ENCODE assay signal across 1 cellular context in the genomic region with DNA sequence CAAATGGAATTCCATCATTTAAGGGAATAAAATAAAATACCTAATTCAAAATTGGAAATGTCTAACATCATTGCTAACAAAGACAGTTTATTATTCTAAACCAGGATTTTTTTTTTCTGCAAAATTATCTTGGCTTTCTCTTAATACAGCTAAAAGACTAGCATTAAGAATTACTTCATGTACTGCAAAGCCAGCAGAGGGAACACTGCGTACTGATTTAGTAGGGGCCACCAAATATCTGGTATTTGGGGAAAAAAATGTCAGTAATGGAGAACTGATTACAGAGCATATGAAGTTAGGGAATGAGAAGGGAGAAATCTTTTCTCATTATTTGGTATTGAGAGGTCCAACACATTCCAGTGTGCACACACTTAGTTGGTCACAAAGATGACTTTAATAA.
A peak's percentile ranks its signal among the peaks of the same experiment; 100 is the strongest.
TF ChIP-seq lines count a peak whose summit lies in the region.

No MANE protein-coding gene starts in this region.

TF ChIP-seq in SK-N-SH, 30 proteins besides CTCF, POLR2A, EP300 and RAD21 (continued from another document):
- TF ChIP-seq MAX (IDR thresholded peaks at IDR 0.05; ENCODE audit: low read depth): no peak
- TF ChIP-seq NFIC (IDR thresholded peaks at IDR 0.05; ENCODE audit: borderline replicate concordance): no peak
- TF ChIP-seq, protein P1, sequence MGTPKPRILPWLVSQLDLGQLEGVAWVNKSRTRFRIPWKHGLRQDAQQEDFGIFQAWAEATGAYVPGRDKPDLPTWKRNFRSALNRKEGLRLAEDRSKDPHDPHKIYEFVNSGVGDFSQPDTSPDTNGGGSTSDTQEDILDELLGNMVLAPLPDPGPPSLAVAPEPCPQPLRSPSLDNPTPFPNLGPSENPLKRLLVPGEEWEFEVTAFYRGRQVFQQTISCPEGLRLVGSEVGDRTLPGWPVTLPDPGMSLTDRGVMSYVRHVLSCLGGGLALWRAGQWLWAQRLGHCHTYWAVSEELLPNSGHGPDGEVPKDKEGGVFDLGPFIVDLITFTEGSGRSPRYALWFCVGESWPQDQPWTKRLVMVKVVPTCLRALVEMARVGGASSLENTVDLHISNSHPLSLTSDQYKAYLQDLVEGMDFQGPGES (IDR thresholded peaks at IDR 0.05; ENCODE audit: low read depth, low read length): no peak
- TF ChIP-seq POLR2AphosphoS5 (IDR thresholded peaks at IDR 0.05; ENCODE audit: low read depth, low read length): no peak
- TF ChIP-seq JUND (IDR thresholded peaks at IDR 0.05): no peak
- TF ChIP-seq SMC3 (IDR thresholded peaks at IDR 0.05; ENCODE audit: low read depth, low read length): peak; percentile 29; the same call in 1 of the 2 replicates
